In the genomic region with DNA sequence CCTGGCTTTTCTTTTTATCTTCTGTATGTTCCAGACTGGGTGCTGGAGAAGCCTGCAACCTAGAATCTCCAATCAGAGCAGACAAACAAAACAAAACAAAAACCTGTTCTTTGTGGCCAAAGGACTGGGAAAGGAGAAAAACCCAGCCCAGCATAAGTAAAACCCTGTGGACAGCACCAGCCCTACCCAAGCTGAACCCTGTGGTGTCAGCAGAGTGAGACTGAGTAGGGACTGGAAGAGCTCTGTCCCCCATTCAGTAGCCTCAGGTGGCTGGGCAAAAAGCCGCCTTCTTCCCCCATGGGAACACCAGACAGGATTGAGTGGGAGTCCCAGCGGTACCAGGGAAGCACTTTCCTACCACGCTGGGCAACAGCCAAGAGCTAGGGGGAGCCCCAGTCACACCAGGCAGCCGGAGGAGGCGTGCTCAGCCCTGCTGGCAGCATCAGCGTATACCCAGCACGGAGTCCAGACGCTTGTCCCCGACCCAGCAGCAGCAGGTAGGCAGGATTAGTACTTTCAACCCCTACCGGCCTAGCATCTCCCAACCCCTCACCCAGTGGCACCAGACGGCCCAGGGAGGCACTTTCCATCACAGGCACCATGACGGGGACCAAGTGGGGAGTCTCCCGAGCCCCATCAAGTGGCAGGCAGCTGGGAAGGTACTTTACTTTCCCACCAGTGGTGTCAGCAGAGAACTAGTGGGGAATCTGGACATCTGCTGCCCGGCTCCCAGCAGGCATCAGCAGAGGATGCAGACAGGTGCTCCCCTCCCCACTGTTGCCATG, we compare ENCODE assay signal across 8 cellular contexts. TPM values are rescaled to one million over a fixed set of nuclear protein-coding genes. Genes with fewer than 3 reads are reported as not detected.
DNase-seq lines count a peak whose midpoint lies in the region; ATAC-seq and TF ChIP-seq lines count a peak whose summit lies in the region.

No MANE protein-coding gene starts in this region.

- no peaks in the 10 kb centered on the region for H4K20me1 ChIP-seq in OCI-LY3 (ENCODE audit: insufficient read depth, low read length)

- H3K79me2 ChIP-seq in OCI-LY3 (ENCODE audit: low read length) = no peaks in the 10 kb centered on the region

- no peaks in the 10 kb centered on the region for H3K9me3 ChIP-seq in OCI-LY3 (ENCODE audit: insufficient read depth, low read length)

- H3K27ac ChIP-seq in OCI-LY3 (ENCODE audit: low read length) = no peak overlapping the region

- peak; percentile 81 for TF ChIP-seq RAD21 in Ishikawa (IDR thresholded peaks at IDR 0.05; ENCODE audit: low read depth)

- H3K4me1 ChIP-seq in OCI-LY3 (ENCODE audit: low read length) = peaks cover 13% of the 10 kb centered on the region

- TF ChIP-seq CTCF in OCI-LY3 (IDR thresholded peaks at IDR 0.05; ENCODE audit: low read depth, low read length) (peak; percentile 70), fibroblast of the aortic adventitia (IDR thresholded peaks at IDR 0.05; ENCODE audit: insufficient read depth, low read length) (peak; percentile 56)

- DNase-seq in DMS114 treated with DMSO at 0.1 percent for 48 hours (lab: John Stamatoyannopoulos, UW; ENCODE audit: unreplicated experiment) (peak; percentile 67), activated T-helper 1 cell treated with Interleukin-2 at 50 U/mL for 16 hours (ENCODE audit: low read depth) (peak; percentile 35), fibroblast of the aortic adventitia (ENCODE audit: low read depth) (peak; percentile 66), superior temporal gyrus (ENCODE audit: extremely low spot score) (peak; percentile 87)
- DNase-seq in naive thymus-derived CD8-positive, alpha-beta T cell = peak; percentile 17 to 70 (median 32)

- peaks cover 0 to 4% (median 0%) of the 10 kb centered on the region in 4 donors for H3K4me1 Mint-ChIP-seq in naive thymus-derived CD8-positive, alpha-beta T cell

- no peaks in the 10 kb centered on the region for H3K36me3 ChIP-seq in OCI-LY3 (replicated peaks; ENCODE audit: low read depth, low read length)

- no peaks in the 10 kb centered on the region for H3K27me3 ChIP-seq in OCI-LY3 (ENCODE audit: low read depth, low read length)

- H3K9ac ChIP-seq in OCI-LY3 (ENCODE audit: low read length) = peak overlapping the region; percentile 41; the same call in 1 of the 2 replicates

- H3K4me2 ChIP-seq in OCI-LY3 (ENCODE audit: low read length) = peak overlapping the region; percentile 82

- POLR2A ChIA-PET in naive thymus-derived CD8-positive, alpha-beta T cell (lab: Charles Lee) = no interaction called here

- TF ChIP-seq EP300 in Ishikawa (IDR thresholded peaks at IDR 0.05; ENCODE audit: borderline replicate concordance) = no peak

- H3K4me3 ChIP-seq in OCI-LY3 (ENCODE audit: low read length) = peak overlapping the region; percentile 77
- H3K4me3 ChIP-seq in fibroblast of the aortic adventitia (ENCODE audit: low read depth, low read length) = peak overlapping the region; percentile 73

- H3K9me3 Mint-ChIP-seq in naive thymus-derived CD8-positive, alpha-beta T cell = no peaks in the 10 kb centered on the region

- ATAC-seq in GM21619 (IDR thresholded peaks at IDR 0.05; ENCODE audit: unreplicated experiment) = peak; percentile 93
- peak; percentile 93 to 96 for ATAC-seq in naive thymus-derived CD8-positive, alpha-beta T cell

- H3K27me3 Mint-ChIP-seq in naive thymus-derived CD8-positive, alpha-beta T cell = peaks cover 0 to 5% (median 0%) of the 10 kb centered on the region in 5 donors

- H3K36me3 Mint-ChIP-seq in naive thymus-derived CD8-positive, alpha-beta T cell = no peaks in the 10 kb centered on the region

- peak overlapping the region; percentile 80; the same call in 1 of the 2 replicates for H2AFZ ChIP-seq in OCI-LY3 (ENCODE audit: low read depth, low read length)

- H3K4me3 Mint-ChIP-seq in naive thymus-derived CD8-positive, alpha-beta T cell = peak overlapping the region; percentile 7 to 65 (median 37)

- no peak overlapping the region for H3K27ac Mint-ChIP-seq in naive thymus-derived CD8-positive, alpha-beta T cell

TF ChIP-seq in Ishikawa, 13 proteins besides CTCF, POLR2A, EP300 and RAD21:
- TF ChIP-seq, protein P1, sequence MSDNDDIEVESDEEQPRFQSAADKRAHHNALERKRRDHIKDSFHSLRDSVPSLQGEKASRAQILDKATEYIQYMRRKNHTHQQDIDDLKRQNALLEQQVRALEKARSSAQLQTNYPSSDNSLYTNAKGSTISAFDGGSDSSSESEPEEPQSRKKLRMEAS (IDR thresholded peaks at IDR 0.05) = peak; percentile 61; the same call in 1 of the 2 replicates
- peak; percentile 81 for TF ChIP-seq NFIC (IDR thresholded peaks at IDR 0.05)
- no peak for TF ChIP-seq CREB1 (IDR thresholded peaks at IDR 0.05; ENCODE audit: low read depth)
- 0 out of 2 replicates have a peak, but pooled peaks have one; percentile 17 for TF ChIP-seq EGR1 (IDR thresholded peaks at IDR 0.05)

RNA-seq across cellular contexts. Expression of a gene that starts 8.6 kb away (rescaled TPM):
- 3.9 and 5.9 TPM in 2 replicates for total RNA-seq in fibroblast of the aortic adventitia (ENCODE audit: low replicate concordance)
- under 1 TPM; 0.26 to 0.47 TPM for total RNA-seq in naive thymus-derived CD8-positive, alpha-beta T cell
- polyA plus RNA-seq in naive thymus-derived CD8-positive, alpha-beta T cell = not detected

Comparison
In these comparisons a context has a peak if more than half of its experiments do, and no peak if none do; other contexts are left out.
1. DNase-seq: peak in every context shown above with its lines; median percentile 87 in superior temporal gyrus; 67 in DMS114 treated with DMSO at 0.1 percent for 48 hours; 66 in fibroblast of the aortic adventitia; 35 in activated T-helper 1 cell treated with Interleukin-2 at 50 U/mL for 16 hours; 32 in naive thymus-derived CD8-positive, alpha-beta T cell.